25 cellular contexts compared by ENCODE assay signal in genomic region chrX:33906971-33907370, GRCh38.
DNase-seq lines count a peak whose midpoint lies in the region; ATAC-seq and TF ChIP-seq lines count a peak whose summit lies in the region.
"Had no signal": no experiment of that assay in that cellular context is flagged by ENCODE, and none has a peak within 500 bp of the region (broad histone marks: within the 10 kb centered on the region; RNA-seq: fewer than 3 reads in every experiment).

No MANE protein-coding gene starts in this region.

- peaks cover 8% of the 10 kb centered on the region for H3K36me3 Mint-ChIP-seq in GM23338 (ENCODE audit: low read depth)
- H3K36me3 Mint-ChIP-seq: CD8-positive, alpha-beta memory T cell had no signal

- H3K27me3 ChIP-seq in GM23338 (ENCODE audit: insufficient read depth) (no peaks in the 10 kb centered on the region), PC-9 (ENCODE audit: insufficient read depth, low read depth) (no peaks in the 10 kb centered on the region), mesendoderm (ENCODE audit: insufficient read depth, low read length, poor library complexity) (no peaks in the 10 kb centered on the region), smooth muscle cell (ENCODE audit: low read depth) (no peaks in the 10 kb centered on the region), Karpas-422 (ENCODE audit: low read length) (no peaks in the 10 kb centered on the region)
- H3K27me3 ChIP-seq: Peyer's patch had no signal

- BruUV-seq in PC-9 (replicated peaks; lab: Mats Ljungman, UMichigan): no TSS peak

- H2BK15ac ChIP-seq in mesendoderm (replicated peaks; ENCODE audit: low read depth): no peak overlapping the region

- no peak overlapping the region for H3K56ac ChIP-seq in mesendoderm (ENCODE audit: low read length)

- H3K4me2 ChIP-seq in GM23338: peak overlapping the region; percentile 60
- H3K4me2 ChIP-seq in PC-9: peak overlapping the region; percentile 34
- no peak overlapping the region for H3K4me2 ChIP-seq in mesendoderm (ENCODE audit: low read length)
- H3K4me2 ChIP-seq in smooth muscle cell: no peak overlapping the region
- no peak overlapping the region for H3K4me2 ChIP-seq in Karpas-422 (ENCODE audit: low read depth, low read length, poor library complexity, severe bottlenecking)

- intact Hi-C loops in PC-9 (cut with micrococcal nuclease; ENCODE audit: unreplicated experiment): no loop called here

- no CpG with 5 or more reads among the region's 2 CpGs for WGBS in mesendoderm (ENCODE audit: extremely low coverage, insufficient coverage, low lambda C conversion rate)
- WGBS in smooth muscle cell (ENCODE audit: low lambda C conversion rate): 14% methylated on average over 2 of the region's 2 CpGs

- H3K36me3 ChIP-seq in GM23338 (ENCODE audit: insufficient read depth) (no peaks in the 10 kb centered on the region), PC-9 (ENCODE audit: low read depth) (no peaks in the 10 kb centered on the region), mesendoderm (ENCODE audit: control insufficient read depth, insufficient read depth, low read length) (no peaks in the 10 kb centered on the region), smooth muscle cell (ENCODE audit: low read depth) (no peaks in the 10 kb centered on the region), Karpas-422 (ENCODE audit: insufficient read depth, low read length) (no peaks in the 10 kb centered on the region)
- H3K36me3 ChIP-seq: Peyer's patch had no signal

- H3K4me3 ChIP-seq in GM23338 (0 out of 2 replicates have a peak overlapping the region, but pooled peaks have one; percentile 30), PC-9 (no peak overlapping the region), mesendoderm (ENCODE audit: low read length) (no peak overlapping the region), smooth muscle cell (no peak overlapping the region), Karpas-422 (ENCODE audit: low read length) (no peak overlapping the region)
- H3K4me3 ChIP-seq: GM23248, Peyer's patch had no signal

- H2AK5ac ChIP-seq in mesendoderm (ENCODE audit: low read length): no peak overlapping the region

- peak; percentile 48; the same call in 2 of the 3 replicates for ATAC-seq in GM23338
- ATAC-seq: HepG2 had no signal

- H3K27ac ChIP-seq in GM23338 (ENCODE audit: low read depth): no peak overlapping the region
- H3K27ac ChIP-seq in PC-9: no peak overlapping the region
- H3K27ac ChIP-seq in mesendoderm (ENCODE audit: low read depth, low read length): no peak overlapping the region
- H3K27ac ChIP-seq in smooth muscle cell (ENCODE audit: low read depth): no peak overlapping the region
- H3K27ac ChIP-seq in Karpas-422 (ENCODE audit: low read length): no peak overlapping the region
- H3K27ac ChIP-seq: C4-2B, GM23248, HL-60, Peyer's patch had no signal

- no peaks in the 10 kb centered on the region for H3K79me1 ChIP-seq in mesendoderm (ENCODE audit: low read length)

- POLR2A ChIA-PET in PC-9 (lab: Charles Lee; ENCODE audit: unreplicated experiment): interaction anchor here (0.5 to 0.6 kb wide), 2 partner anchors 57 to 378 kb away, joined by 3 to 4 read pairs; no protein-coding TSS in a partner anchor

- H3K18ac ChIP-seq in mesendoderm (ENCODE audit: low read length): no peak overlapping the region

- H3K4me3 Mint-ChIP-seq in GM23338: peak overlapping the region; percentile 37; the same call in 2 of the 3 replicates
- H3K4me3 Mint-ChIP-seq: B cell; CD8-positive, alpha-beta memory T cell had no signal

- H3K27me3 Mint-ChIP-seq in GM23338 (ENCODE audit: insufficient read depth, low read depth, poor library complexity): peaks cover 2% of the 10 kb centered on the region
- H3K27me3 Mint-ChIP-seq: B cell had no signal

- no peaks in the 10 kb centered on the region for H3K9me2 ChIP-seq in GM23338 (ENCODE audit: insufficient read depth)
- H3K9me2 ChIP-seq in PC-9 (ENCODE audit: insufficient read depth): no peaks in the 10 kb centered on the region
- no peaks in the 10 kb centered on the region for H3K9me2 ChIP-seq in Karpas-422 (replicated peaks; ENCODE audit: insufficient read depth, low read length)

- CTCF ChIA-PET in PC-9 (lab: Charles Lee): interaction anchor here (0.6 kb wide), 2 partner anchors 76 to 100 kb away, joined by 3 to 4 read pairs; no protein-coding TSS in a partner anchor

- no peak overlapping the region for H4K8ac ChIP-seq in mesendoderm (ENCODE audit: low read depth, low read length)

- peaks cover 10% of the 10 kb centered on the region; the same call in 2 of the 3 replicates for H3K9me3 Mint-ChIP-seq in GM23338

- H3K4me1 Mint-ChIP-seq in GM23338: peaks cover 34% of the 10 kb centered on the region
- H3K4me1 Mint-ChIP-seq: B cell; CD8-positive, alpha-beta memory T cell had no signal

- H3K79me2 ChIP-seq in GM23338 (replicated peaks; ENCODE audit: insufficient read depth) (no peaks in the 10 kb centered on the region), PC-9 (ENCODE audit: low read depth) (no peaks in the 10 kb centered on the region), mesendoderm (ENCODE audit: control insufficient read depth, insufficient read depth, low read length) (no peaks in the 10 kb centered on the region), smooth muscle cell (ENCODE audit: low read depth) (no peaks in the 10 kb centered on the region), Karpas-422 (ENCODE audit: low read length) (no peaks in the 10 kb centered on the region)

- TF ChIP-seq CTCF in GM23338 (conservative IDR thresholded peaks at IDR 0.05; ENCODE audit: low read depth in 2 of 2) (no peak), PC-9 (conservative IDR thresholded peaks at IDR 0.05) (no peak), smooth muscle cell (IDR thresholded peaks at IDR 0.05; ENCODE audit: borderline replicate concordance, insufficient read depth, poor library complexity, severe bottlenecking) (no peak)

- no peak overlapping the region for H4K5ac ChIP-seq in mesendoderm (ENCODE audit: low read length)

- H2BK120ac ChIP-seq in mesendoderm (ENCODE audit: low read depth, low read length): no peak overlapping the region

- H3K4me1 ChIP-seq in GM23338 (ENCODE audit: insufficient read depth): peaks cover 24% of the 10 kb centered on the region
- H3K4me1 ChIP-seq in PC-9 (replicated peaks; ENCODE audit: insufficient read depth): peaks cover 16% of the 10 kb centered on the region
- no peaks in the 10 kb centered on the region for H3K4me1 ChIP-seq in mesendoderm (ENCODE audit: control insufficient read depth, low read depth, low read length)
- peaks cover 9% of the 10 kb centered on the region for H3K4me1 ChIP-seq in smooth muscle cell (ENCODE audit: low read depth)
- no peaks in the 10 kb centered on the region for H3K4me1 ChIP-seq in Karpas-422 (ENCODE audit: low read length)
- H3K4me1 ChIP-seq: Peyer's patch had no signal

- no peak overlapping the region for H3K4ac ChIP-seq in mesendoderm (ENCODE audit: low read depth, low read length)

- H2BK5ac ChIP-seq in mesendoderm (ENCODE audit: low read length): no peak overlapping the region

- no peak overlapping the region for H3K27ac Mint-ChIP-seq in GM23338
- H3K27ac Mint-ChIP-seq: B cell; CD8-positive, alpha-beta memory T cell had no signal

- H3K9ac ChIP-seq in mesendoderm (ENCODE audit: low read length): no peak overlapping the region
- H3K9ac ChIP-seq in smooth muscle cell (ENCODE audit: low read depth): no peak overlapping the region
- H3K9ac ChIP-seq in Karpas-422 (ENCODE audit: low read length): no peak overlapping the region
- H3K9ac ChIP-seq: GM23248 had no signal

- peak; percentile 2 for DNase-seq in GM23338 (ENCODE audit: low spot score)
- DNase-seq in PC-9: peak in 1 of 2 experiments; percentile 6
- peak; percentile 22 for DNase-seq in mesendoderm
- no peak for DNase-seq in smooth muscle cell (lab: John Stamatoyannopoulos, UW; ENCODE audit: unreplicated experiment)
- no peak for DNase-seq in Karpas-422
- no peak for DNase-seq in GOT3 (lab: John Stamatoyannopoulos, UW)
- no peak for DNase-seq in AML-193 (lab: John Stamatoyannopoulos, UW)
- DNase-seq: CD8-positive, alpha-beta memory T cell; DMS153; DND-41; GM23248; HCEC 1CT; Kasumi-1; NCI-H1092 treated with DMSO at 0.1 percent for 48 hours; NCI-H1436; NCI-H187; NCI-H2081 treated with DMSO at 0.1 percent for 48 hours; NCI-H524; Peyer's patch; SHP77 treated with DMSO at 0.1 percent for 48 hours; T-helper 1 cell had no signal

- H3F3A ChIP-seq in GM23338 (replicated peaks; ENCODE audit: low read depth): no peaks in the 10 kb centered on the region
- no peaks in the 10 kb centered on the region for H3F3A ChIP-seq in PC-9 (ENCODE audit: insufficient read depth, low read depth)
- no peaks in the 10 kb centered on the region for H3F3A ChIP-seq in smooth muscle cell (ENCODE audit: low read depth)

- H3K9me3 ChIP-seq in PC-9 (ENCODE audit: insufficient read depth, low read depth) (no peaks in the 10 kb centered on the region), smooth muscle cell (replicated peaks; ENCODE audit: low read depth) (no peaks in the 10 kb centered on the region), Karpas-422 (ENCODE audit: low read length) (peaks cover 18% of the 10 kb centered on the region)
- H3K9me3 ChIP-seq: Peyer's patch had no signal

- H2AFZ ChIP-seq in GM23338: no peak overlapping the region
- H2AFZ ChIP-seq in PC-9: no peak overlapping the region
- peak overlapping the region; percentile 65 for H2AFZ ChIP-seq in smooth muscle cell (ENCODE audit: low read depth)
- no peak overlapping the region for H2AFZ ChIP-seq in Karpas-422 (ENCODE audit: low read length)
- H2AFZ ChIP-seq: GM23248 had no signal

- H4K20me1 ChIP-seq in GM23338 (replicated peaks; ENCODE audit: insufficient read depth) (no peaks in the 10 kb centered on the region), PC-9 (ENCODE audit: insufficient read depth) (no peaks in the 10 kb centered on the region), smooth muscle cell (ENCODE audit: low read depth) (no peaks in the 10 kb centered on the region), Karpas-422 (ENCODE audit: insufficient read depth, low read depth, low read length) (no peaks in the 10 kb centered on the region)

- H3K23ac ChIP-seq in mesendoderm (ENCODE audit: low read length): no peak overlapping the region

TF ChIP-seq in GM23338, 12 proteins besides CTCF, POLR2A, EP300 and RAD21 (continues in another document):
- no peak for TF ChIP-seq CREB1 (CRISPR knock-in tag; IDR thresholded peaks at IDR 0.05; ENCODE audit: low read depth)
- no peak for TF ChIP-seq ZNF331 (CRISPR knock-in tag; IDR thresholded peaks at IDR 0.05; ENCODE audit: low read depth)
- no peak for TF ChIP-seq ZNF114 (CRISPR knock-in tag; IDR thresholded peaks at IDR 0.05)
- TF ChIP-seq, protein P1, sequence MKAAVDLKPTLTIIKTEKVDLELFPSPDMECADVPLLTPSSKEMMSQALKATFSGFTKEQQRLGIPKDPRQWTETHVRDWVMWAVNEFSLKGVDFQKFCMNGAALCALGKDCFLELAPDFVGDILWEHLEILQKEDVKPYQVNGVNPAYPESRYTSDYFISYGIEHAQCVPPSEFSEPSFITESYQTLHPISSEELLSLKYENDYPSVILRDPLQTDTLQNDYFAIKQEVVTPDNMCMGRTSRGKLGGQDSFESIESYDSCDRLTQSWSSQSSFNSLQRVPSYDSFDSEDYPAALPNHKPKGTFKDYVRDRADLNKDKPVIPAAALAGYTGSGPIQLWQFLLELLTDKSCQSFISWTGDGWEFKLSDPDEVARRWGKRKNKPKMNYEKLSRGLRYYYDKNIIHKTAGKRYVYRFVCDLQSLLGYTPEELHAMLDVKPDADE (IDR thresholded peaks at IDR 0.05): no peak
- no peak for TF ChIP-seq POLR2AphosphoS5 (IDR thresholded peaks at IDR 0.05; ENCODE audit: low read depth)
- TF ChIP-seq EZH2 (IDR thresholded peaks at IDR 0.05; ENCODE audit: low read depth, unreplicated experiment): no peak

Comparison
In these comparisons a context has a peak if more than half of its experiments do, and no peak if none do; other contexts are left out.
1. DNase-seq: peak in GM23338 (single experiment) and mesendoderm (single experiment); none in smooth muscle cell (single experiment), Karpas-422 (single experiment), GOT3 (single experiment) and AML-193 (0 of 2).
2. H3K4me2 ChIP-seq: peak in GM23338 (single experiment) and PC-9 (single experiment); none in mesendoderm (single experiment), smooth muscle cell (single experiment) and Karpas-422 (single experiment).